2 cellular contexts compared by ENCODE assay signal in the genomic region with DNA sequence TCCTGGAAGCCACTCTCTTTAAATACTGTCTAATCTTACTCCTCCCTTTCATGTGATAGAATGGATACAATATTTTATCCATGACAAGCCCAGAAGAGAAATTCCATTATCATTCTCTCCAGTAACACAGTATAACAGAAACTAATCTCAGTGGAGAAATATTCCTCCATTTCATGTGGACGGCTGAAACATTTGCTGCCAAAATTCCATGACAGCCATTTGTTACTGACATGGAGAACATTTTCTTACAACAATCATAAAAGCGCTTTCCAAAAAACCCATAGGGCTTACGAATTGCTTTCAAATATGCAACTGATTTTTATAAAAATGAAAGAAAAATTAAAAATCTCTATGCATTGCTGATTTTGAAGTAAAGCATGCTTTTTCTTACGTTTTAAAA.
TF ChIP-seq lines count a peak whose summit lies in the region.

No MANE protein-coding gene starts in this region.

TF ChIP-seq in SK-N-SH, 30 proteins besides CTCF, POLR2A, EP300 and RAD21:
- TF ChIP-seq, protein P1, sequence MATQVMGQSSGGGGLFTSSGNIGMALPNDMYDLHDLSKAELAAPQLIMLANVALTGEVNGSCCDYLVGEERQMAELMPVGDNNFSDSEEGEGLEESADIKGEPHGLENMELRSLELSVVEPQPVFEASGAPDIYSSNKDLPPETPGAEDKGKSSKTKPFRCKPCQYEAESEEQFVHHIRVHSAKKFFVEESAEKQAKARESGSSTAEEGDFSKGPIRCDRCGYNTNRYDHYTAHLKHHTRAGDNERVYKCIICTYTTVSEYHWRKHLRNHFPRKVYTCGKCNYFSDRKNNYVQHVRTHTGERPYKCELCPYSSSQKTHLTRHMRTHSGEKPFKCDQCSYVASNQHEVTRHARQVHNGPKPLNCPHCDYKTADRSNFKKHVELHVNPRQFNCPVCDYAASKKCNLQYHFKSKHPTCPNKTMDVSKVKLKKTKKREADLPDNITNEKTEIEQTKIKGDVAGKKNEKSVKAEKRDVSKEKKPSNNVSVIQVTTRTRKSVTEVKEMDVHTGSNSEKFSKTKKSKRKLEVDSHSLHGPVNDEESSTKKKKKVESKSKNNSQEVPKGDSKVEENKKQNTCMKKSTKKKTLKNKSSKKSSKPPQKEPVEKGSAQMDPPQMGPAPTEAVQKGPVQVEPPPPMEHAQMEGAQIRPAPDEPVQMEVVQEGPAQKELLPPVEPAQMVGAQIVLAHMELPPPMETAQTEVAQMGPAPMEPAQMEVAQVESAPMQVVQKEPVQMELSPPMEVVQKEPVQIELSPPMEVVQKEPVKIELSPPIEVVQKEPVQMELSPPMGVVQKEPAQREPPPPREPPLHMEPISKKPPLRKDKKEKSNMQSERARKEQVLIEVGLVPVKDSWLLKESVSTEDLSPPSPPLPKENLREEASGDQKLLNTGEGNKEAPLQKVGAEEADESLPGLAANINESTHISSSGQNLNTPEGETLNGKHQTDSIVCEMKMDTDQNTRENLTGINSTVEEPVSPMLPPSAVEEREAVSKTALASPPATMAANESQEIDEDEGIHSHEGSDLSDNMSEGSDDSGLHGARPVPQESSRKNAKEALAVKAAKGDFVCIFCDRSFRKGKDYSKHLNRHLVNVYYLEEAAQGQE (IDR thresholded peaks at IDR 0.05; ENCODE audit: low read depth, low read length), result no peak
- TF ChIP-seq, protein P2, sequence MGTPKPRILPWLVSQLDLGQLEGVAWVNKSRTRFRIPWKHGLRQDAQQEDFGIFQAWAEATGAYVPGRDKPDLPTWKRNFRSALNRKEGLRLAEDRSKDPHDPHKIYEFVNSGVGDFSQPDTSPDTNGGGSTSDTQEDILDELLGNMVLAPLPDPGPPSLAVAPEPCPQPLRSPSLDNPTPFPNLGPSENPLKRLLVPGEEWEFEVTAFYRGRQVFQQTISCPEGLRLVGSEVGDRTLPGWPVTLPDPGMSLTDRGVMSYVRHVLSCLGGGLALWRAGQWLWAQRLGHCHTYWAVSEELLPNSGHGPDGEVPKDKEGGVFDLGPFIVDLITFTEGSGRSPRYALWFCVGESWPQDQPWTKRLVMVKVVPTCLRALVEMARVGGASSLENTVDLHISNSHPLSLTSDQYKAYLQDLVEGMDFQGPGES (IDR thresholded peaks at IDR 0.05; ENCODE audit: low read depth, low read length), result no peak
- no peak for TF ChIP-seq FOSL2 (IDR thresholded peaks at IDR 0.05; ENCODE audit: borderline replicate concordance, low read depth)
- TF ChIP-seq MXI1 (IDR thresholded peaks at IDR 0.05; ENCODE audit: low read depth, low read length), result no peak
- no peak for TF ChIP-seq EZH2phosphoT487 (IDR thresholded peaks at IDR 0.05; ENCODE audit: borderline replicate concordance, low read depth)
- TF ChIP-seq, protein P3, sequence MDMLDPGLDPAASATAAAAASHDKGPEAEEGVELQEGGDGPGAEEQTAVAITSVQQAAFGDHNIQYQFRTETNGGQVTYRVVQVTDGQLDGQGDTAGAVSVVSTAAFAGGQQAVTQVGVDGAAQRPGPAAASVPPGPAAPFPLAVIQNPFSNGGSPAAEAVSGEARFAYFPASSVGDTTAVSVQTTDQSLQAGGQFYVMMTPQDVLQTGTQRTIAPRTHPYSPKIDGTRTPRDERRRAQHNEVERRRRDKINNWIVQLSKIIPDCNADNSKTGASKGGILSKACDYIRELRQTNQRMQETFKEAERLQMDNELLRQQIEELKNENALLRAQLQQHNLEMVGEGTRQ (IDR thresholded peaks at IDR 0.05; ENCODE audit: borderline replicate concordance, low read depth, low read length), result no peak
- no peak for TF ChIP-seq RXRA (IDR thresholded peaks at IDR 0.05; ENCODE audit: borderline replicate concordance, low read depth)
- no peak for TF ChIP-seq FOXM1 (IDR thresholded peaks at IDR 0.05; ENCODE audit: low read depth)
- TF ChIP-seq SIN3A (IDR thresholded peaks at IDR 0.05; ENCODE audit: borderline replicate concordance, low read depth, low read length), result no peak
- TF ChIP-seq TAF1 (IDR thresholded peaks at IDR 0.05; ENCODE audit: borderline replicate concordance, low read depth, low read length), result no peak
- TF ChIP-seq CHD2 (IDR thresholded peaks at IDR 0.05; ENCODE audit: low read length, partially characterized antibody), result no peak
- TF ChIP-seq SMC3 (IDR thresholded peaks at IDR 0.05; ENCODE audit: low read depth, low read length), result no peak
- TF ChIP-seq, protein P4, sequence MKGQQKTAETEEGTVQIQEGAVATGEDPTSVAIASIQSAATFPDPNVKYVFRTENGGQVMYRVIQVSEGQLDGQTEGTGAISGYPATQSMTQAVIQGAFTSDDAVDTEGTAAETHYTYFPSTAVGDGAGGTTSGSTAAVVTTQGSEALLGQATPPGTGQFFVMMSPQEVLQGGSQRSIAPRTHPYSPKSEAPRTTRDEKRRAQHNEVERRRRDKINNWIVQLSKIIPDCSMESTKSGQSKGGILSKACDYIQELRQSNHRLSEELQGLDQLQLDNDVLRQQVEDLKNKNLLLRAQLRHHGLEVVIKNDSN (IDR thresholded peaks at IDR 0.05; ENCODE audit: borderline replicate concordance, low read depth), result no peak

TF ChIP-seq in SK-N-SH treated with all-trans-retinoic acid at 6 μM for 48 hours, 23 proteins besides CTCF, POLR2A, EP300 and RAD21:
- TF ChIP-seq, protein P5, sequence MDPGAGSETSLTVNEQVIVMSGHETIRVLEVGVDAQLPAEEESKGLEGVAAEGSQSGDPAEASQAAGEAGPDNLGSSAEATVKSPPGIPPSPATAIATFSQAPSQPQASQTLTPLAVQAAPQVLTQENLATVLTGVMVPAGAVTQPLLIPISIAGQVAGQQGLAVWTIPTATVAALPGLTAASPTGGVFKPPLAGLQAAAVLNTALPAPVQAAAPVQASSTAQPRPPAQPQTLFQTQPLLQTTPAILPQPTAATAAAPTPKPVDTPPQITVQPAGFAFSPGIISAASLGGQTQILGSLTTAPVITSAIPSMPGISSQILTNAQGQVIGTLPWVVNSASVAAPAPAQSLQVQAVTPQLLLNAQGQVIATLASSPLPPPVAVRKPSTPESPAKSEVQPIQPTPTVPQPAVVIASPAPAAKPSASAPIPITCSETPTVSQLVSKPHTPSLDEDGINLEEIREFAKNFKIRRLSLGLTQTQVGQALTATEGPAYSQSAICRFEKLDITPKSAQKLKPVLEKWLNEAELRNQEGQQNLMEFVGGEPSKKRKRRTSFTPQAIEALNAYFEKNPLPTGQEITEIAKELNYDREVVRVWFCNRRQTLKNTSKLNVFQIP (CRISPR knock-in tag; IDR thresholded peaks at IDR 0.05; ENCODE audit: borderline replicate concordance, low read depth), result no peak
- TF ChIP-seq BACH2 (CRISPR knock-in tag; IDR thresholded peaks at IDR 0.05; ENCODE audit: borderline replicate concordance), result no peak
- no peak for TF ChIP-seq CSDC2 (CRISPR knock-in tag; IDR thresholded peaks at IDR 0.05)
- TF ChIP-seq ESRRG (CRISPR knock-in tag; IDR thresholded peaks at IDR 0.05), result no peak
- no peak for TF ChIP-seq RARB (CRISPR knock-in tag; IDR thresholded peaks at IDR 0.05)
- TF ChIP-seq ZC3H10 (CRISPR knock-in tag; IDR thresholded peaks at IDR 0.05), result no peak
- TF ChIP-seq ARNTL (CRISPR knock-in tag; IDR thresholded peaks at IDR 0.05; ENCODE audit: borderline replicate concordance, low read depth), result no peak
- no peak for TF ChIP-seq ZFP30 (CRISPR knock-in tag; IDR thresholded peaks at IDR 0.05)
- no peak for TF ChIP-seq ZNF70 (CRISPR knock-in tag; IDR thresholded peaks at IDR 0.05)
- no peak for TF ChIP-seq TOX (CRISPR knock-in tag; IDR thresholded peaks at IDR 0.05; ENCODE audit: borderline replicate concordance)
- TF ChIP-seq, protein P6, sequence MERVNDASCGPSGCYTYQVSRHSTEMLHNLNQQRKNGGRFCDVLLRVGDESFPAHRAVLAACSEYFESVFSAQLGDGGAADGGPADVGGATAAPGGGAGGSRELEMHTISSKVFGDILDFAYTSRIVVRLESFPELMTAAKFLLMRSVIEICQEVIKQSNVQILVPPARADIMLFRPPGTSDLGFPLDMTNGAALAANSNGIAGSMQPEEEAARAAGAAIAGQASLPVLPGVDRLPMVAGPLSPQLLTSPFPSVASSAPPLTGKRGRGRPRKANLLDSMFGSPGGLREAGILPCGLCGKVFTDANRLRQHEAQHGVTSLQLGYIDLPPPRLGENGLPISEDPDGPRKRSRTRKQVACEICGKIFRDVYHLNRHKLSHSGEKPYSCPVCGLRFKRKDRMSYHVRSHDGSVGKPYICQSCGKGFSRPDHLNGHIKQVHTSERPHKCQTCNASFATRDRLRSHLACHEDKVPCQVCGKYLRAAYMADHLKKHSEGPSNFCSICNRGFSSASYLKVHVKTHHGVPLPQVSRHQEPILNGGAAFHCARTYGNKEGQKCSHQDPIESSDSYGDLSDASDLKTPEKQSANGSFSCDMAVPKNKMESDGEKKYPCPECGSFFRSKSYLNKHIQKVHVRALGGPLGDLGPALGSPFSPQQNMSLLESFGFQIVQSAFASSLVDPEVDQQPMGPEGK (CRISPR knock-in tag; IDR thresholded peaks at IDR 0.05; ENCODE audit: borderline replicate concordance), result no peak
- no peak for TF ChIP-seq OSR1 (CRISPR knock-in tag; IDR thresholded peaks at IDR 0.05)
- no peak for TF ChIP-seq ISL1 (CRISPR knock-in tag; IDR thresholded peaks at IDR 0.05)
- TF ChIP-seq, protein P7, sequence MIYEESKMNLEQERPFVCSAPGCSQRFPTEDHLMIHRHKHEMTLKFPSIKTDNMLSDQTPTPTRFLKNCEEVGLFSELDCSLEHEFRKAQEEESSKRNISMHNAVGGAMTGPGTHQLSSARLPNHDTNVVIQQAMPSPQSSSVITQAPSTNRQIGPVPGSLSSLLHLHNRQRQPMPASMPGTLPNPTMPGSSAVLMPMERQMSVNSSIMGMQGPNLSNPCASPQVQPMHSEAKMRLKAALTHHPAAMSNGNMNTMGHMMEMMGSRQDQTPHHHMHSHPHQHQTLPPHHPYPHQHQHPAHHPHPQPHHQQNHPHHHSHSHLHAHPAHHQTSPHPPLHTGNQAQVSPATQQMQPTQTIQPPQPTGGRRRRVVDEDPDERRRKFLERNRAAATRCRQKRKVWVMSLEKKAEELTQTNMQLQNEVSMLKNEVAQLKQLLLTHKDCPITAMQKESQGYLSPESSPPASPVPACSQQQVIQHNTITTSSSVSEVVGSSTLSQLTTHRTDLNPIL (CRISPR knock-in tag; IDR thresholded peaks at IDR 0.05; ENCODE audit: low read depth), result no peak
- no peak for TF ChIP-seq ZFP3 (CRISPR knock-in tag; IDR thresholded peaks at IDR 0.05)
- TF ChIP-seq TCF4 (CRISPR knock-in tag; IDR thresholded peaks at IDR 0.05; ENCODE audit: borderline replicate concordance), result no peak
- TF ChIP-seq, protein P8, sequence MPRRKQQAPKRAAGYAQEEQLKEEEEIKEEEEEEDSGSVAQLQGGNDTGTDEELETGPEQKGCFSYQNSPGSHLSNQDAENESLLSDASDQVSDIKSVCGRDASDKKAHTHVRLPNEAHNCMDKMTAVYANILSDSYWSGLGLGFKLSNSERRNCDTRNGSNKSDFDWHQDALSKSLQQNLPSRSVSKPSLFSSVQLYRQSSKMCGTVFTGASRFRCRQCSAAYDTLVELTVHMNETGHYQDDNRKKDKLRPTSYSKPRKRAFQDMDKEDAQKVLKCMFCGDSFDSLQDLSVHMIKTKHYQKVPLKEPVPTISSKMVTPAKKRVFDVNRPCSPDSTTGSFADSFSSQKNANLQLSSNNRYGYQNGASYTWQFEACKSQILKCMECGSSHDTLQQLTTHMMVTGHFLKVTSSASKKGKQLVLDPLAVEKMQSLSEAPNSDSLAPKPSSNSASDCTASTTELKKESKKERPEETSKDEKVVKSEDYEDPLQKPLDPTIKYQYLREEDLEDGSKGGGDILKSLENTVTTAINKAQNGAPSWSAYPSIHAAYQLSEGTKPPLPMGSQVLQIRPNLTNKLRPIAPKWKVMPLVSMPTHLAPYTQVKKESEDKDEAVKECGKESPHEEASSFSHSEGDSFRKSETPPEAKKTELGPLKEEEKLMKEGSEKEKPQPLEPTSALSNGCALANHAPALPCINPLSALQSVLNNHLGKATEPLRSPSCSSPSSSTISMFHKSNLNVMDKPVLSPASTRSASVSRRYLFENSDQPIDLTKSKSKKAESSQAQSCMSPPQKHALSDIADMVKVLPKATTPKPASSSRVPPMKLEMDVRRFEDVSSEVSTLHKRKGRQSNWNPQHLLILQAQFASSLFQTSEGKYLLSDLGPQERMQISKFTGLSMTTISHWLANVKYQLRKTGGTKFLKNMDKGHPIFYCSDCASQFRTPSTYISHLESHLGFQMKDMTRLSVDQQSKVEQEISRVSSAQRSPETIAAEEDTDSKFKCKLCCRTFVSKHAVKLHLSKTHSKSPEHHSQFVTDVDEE (CRISPR knock-in tag; IDR thresholded peaks at IDR 0.05), result no peak
- TF ChIP-seq SNAI2 (CRISPR knock-in tag; IDR thresholded peaks at IDR 0.05), result no peak
- TF ChIP-seq, protein P9, sequence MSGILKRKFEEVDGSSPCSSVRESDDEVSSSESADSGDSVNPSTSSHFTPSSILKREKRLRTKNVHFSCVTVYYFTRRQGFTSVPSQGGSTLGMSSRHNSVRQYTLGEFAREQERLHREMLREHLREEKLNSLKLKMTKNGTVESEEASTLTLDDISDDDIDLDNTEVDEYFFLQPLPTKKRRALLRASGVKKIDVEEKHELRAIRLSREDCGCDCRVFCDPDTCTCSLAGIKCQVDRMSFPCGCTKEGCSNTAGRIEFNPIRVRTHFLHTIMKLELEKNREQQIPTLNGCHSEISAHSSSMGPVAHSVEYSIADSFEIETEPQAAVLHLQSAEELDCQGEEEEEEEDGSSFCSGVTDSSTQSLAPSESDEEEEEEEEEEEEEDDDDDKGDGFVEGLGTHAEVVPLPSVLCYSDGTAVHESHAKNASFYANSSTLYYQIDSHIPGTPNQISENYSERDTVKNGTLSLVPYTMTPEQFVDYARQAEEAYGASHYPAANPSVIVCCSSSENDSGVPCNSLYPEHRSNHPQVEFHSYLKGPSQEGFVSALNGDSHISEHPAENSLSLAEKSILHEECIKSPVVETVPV (CRISPR knock-in tag; IDR thresholded peaks at IDR 0.05), result no peak
- no peak for TF ChIP-seq GLIS3 (CRISPR knock-in tag; IDR thresholded peaks at IDR 0.05)
